ENCODE assay signal across 27 cellular contexts in genomic region chr14:80906336-80906735, GRCh38. TPM values are rescaled to one million over a fixed set of nuclear protein-coding genes. Genes with fewer than 3 reads are reported as not detected.
"Had no signal": no experiment of that assay in that cellular context is flagged by ENCODE, and none has a peak within 500 bp of the region (broad histone marks: within the 10 kb centered on the region; RNA-seq: fewer than 3 reads in every experiment).

No MANE protein-coding gene starts in this region.

- H3K4me3 ChIP-seq: breast epithelium, SJSA1 had no signal

- H3K4me3 Mint-ChIP-seq: activated CD8-positive, alpha-beta memory T cell treated with anti-CD3 and anti-CD28 coated beads, Interleukin-2, amount 10 ng/mL, durations not matched to agents 7 days and 5 days; activated naive CD4-positive, alpha-beta T cell treated with anti-CD3 and anti-CD28 coated beads, Interleukin-2, amount 50 U/mL, for 24 hours; activated T-cell treated with anti-CD3 and anti-CD28 coated beads, Interleukin-2, amount 50 U/mL, for 24 hours; activated T-helper 1 cell treated with anti-CD3 and anti-CD28 coated beads, Interleukin-12 subunit alpha, Interleukin-12 subunit beta, Interleukin-2, Interleukin-4 antibody, amounts not matched to agents 30 ng/mL and 10 ng/mL and 1 ng/mL, durations not matched to agents 14 hours and 24 hours and 36 hours; T-helper 17 cell; WTC11 had no signal

- H3K27me3 ChIP-seq: breast epithelium, SJSA1 had no signal

- H3K27me3 Mint-ChIP-seq: activated CD8-positive, alpha-beta memory T cell treated with anti-CD3 and anti-CD28 coated beads, Interleukin-2, amount 10 ng/mL, durations not matched to agents 7 days and 5 days; activated naive CD4-positive, alpha-beta T cell treated with anti-CD3 and anti-CD28 coated beads, Interleukin-2, amount 50 U/mL, for 24 hours; activated T-cell treated with anti-CD3 and anti-CD28 coated beads, Interleukin-2, amount 50 U/mL, for 24 hours; T-helper 17 cell had no signal

- H3K9me3 Mint-ChIP-seq: activated naive CD4-positive, alpha-beta T cell treated with anti-CD3 and anti-CD28 coated beads, Interleukin-2, amount 50 U/mL, for 24 hours; activated T-cell treated with anti-CD3 and anti-CD28 coated beads, Interleukin-2, amount 50 U/mL, for 24 hours; activated T-helper 1 cell treated with anti-CD3 and anti-CD28 coated beads, Interleukin-12 subunit alpha, Interleukin-12 subunit beta, Interleukin-2, Interleukin-4 antibody, amounts not matched to agents 30 ng/mL and 10 ng/mL and 1 ng/mL, durations not matched to agents 14 hours and 24 hours and 36 hours; WTC11 had no signal

- H3K36me3 Mint-ChIP-seq: WTC11 had no signal

- H3K27ac Mint-ChIP-seq: activated CD8-positive, alpha-beta memory T cell treated with anti-CD3 and anti-CD28 coated beads, Interleukin-2, amount 10 ng/mL, durations not matched to agents 7 days and 5 days; activated naive CD4-positive, alpha-beta T cell treated with anti-CD3 and anti-CD28 coated beads, Interleukin-2, amount 50 U/mL, for 24 hours; activated T-cell treated with anti-CD3 and anti-CD28 coated beads, Interleukin-2, amount 50 U/mL, for 24 hours; activated T-helper 1 cell treated with anti-CD3 and anti-CD28 coated beads, Interleukin-12 subunit alpha, Interleukin-12 subunit beta, Interleukin-2, Interleukin-4 antibody, amounts not matched to agents 30 ng/mL and 10 ng/mL and 1 ng/mL, durations not matched to agents 14 hours and 24 hours and 36 hours; T-helper 17 cell; WTC11 had no signal

- H3K4me1 Mint-ChIP-seq: activated naive CD4-positive, alpha-beta T cell treated with anti-CD3 and anti-CD28 coated beads, Interleukin-2, amount 50 U/mL, for 24 hours had no signal

- ATAC-seq: activated CD8-positive, alpha-beta memory T cell treated with anti-CD3 and anti-CD28 coated beads, Interleukin-2, amount 10 ng/mL, durations not matched to agents 7 days and 5 days; Right ventricle myocardium inferior; T-helper 17 cell; WTC11 had no signal

- H3K9me3 ChIP-seq: breast epithelium, SJSA1 had no signal

- H3K36me3 ChIP-seq: breast epithelium had no signal

- DNase-seq: activated CD4-positive, alpha-beta T cell treated with anti-CD3 and anti-CD28 coated beads for 48 hours; activated CD4-positive, alpha-beta T cell treated with anti-CD3 and anti-CD28 coated beads, Interleukin-2, amount 50 U/mL, for 48 hours; activated CD4-positive, CD25-positive, alpha-beta regulatory T cell treated with anti-CD3 and anti-CD28 coated beads, Interleukin-2, amount 50 U/mL, for 72 hours; activated CD8-positive, alpha-beta memory T cell treated with anti-CD3 and anti-CD28 coated beads, Interleukin-2, amount 10 ng/mL, durations not matched to agents 7 days and 5 days; activated effector memory CD4-positive, alpha-beta T cell treated with Interleukin-2 at 50 U/mL for 16 hours; activated naive CD4-positive, alpha-beta T cell; activated T-cell treated with anti-CD3 and anti-CD28 coated beads, Interleukin-2, amount 50 U/mL, for 24 hours; aorta; central memory CD4-positive, alpha-beta T cell; MM.1S; NCI-H1105; NCI-H1436 treated with DMSO at 0.1 percent for 48 hours; NCI-H187 treated with DMSO at 0.1 percent for 48 hours; NCI-H2081 treated with DMSO at 0.1 percent for 48 hours; NCI-H226; NCI-H526 treated with DMSO at 0.1 percent for 48 hours; NCI-H82; T-helper 17 cell; T-helper 9 cell had no signal

- H3K4me1 ChIP-seq: breast epithelium, SJSA1 had no signal

- H3K27ac ChIP-seq: breast epithelium, SJSA1 had no signal

RNA-seq across cellular contexts. Expression of gene TSHR, which starts 49.1 kb away (rescaled TPM):
- total RNA-seq: NCI-H460, Right ventricle myocardium inferior, RPMI7951, SJSA1, WTC11 had no signal
